In genomic region chr12:125518074-125518473, GRCh38 we compare ENCODE assay signal across 1 cellular context.
TF ChIP-seq lines count a peak whose summit lies in the region.

No MANE protein-coding gene starts in this region.

TF ChIP-seq in HepG2, 621 proteins besides CTCF, POLR2A, EP300 and RAD21 (continued from another document):
- no peak for TF ChIP-seq ZBTB40 (IDR thresholded peaks at IDR 0.05)
- no peak for TF ChIP-seq ZBTB40 (CRISPR knock-in tag; IDR thresholded peaks at IDR 0.05)
- TF ChIP-seq ZNF557 (CRISPR knock-in tag; IDR thresholded peaks at IDR 0.05), result no peak
- TF ChIP-seq REST (IDR thresholded peaks at IDR 0.05; ENCODE audit: borderline replicate concordance in 1 of 2, low read depth in 1 of 2, low read length in 2 of 2), result peak; percentile 63 to 92
- TF ChIP-seq RAD51 (IDR thresholded peaks at IDR 0.05; ENCODE audit: borderline replicate concordance), result no peak
- no peak for TF ChIP-seq SIN3A (IDR thresholded peaks at IDR 0.05; ENCODE audit: borderline replicate concordance, low read depth, low read length)
TF ChIP-seq in HepG2: peak in this region for 2.
